In the genomic region with DNA sequence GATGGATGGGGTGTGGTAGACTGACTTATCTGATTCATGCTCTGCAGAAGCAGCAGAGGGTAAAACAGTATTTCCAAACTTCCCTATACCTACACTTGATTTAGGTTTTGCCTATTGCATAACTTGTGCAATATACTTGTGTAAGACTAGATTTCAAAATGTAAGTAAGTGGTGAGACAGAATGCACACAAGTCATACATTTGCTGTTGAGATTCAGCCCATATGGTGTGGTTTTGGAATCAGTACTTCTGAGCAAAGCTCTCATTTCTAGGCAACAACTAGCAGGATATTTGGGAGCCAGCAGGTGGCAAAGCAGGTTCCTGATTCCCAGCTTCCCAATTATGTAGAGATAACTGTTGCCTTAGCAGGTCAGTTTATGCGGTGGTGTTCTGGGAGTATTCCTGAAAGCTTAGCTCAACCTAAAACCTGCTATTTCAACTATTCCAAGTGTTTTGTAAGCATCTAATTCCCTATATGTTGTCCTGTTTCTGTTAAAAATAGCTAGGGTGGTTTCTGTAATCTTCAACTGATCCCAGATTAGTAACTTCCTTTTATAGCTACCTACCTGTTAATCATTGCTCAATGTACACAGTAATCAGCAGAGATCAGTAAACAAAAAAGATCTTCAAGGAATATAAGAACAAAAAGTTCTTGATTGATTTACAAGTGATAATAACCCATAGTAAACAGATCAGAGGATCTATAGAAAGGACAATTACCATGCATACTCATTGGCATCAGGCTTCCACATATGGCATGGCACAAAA, we compare ENCODE assay signal across 13 cellular contexts.
DNase-seq lines count a peak whose midpoint lies in the region; TF ChIP-seq lines count a peak whose summit lies in the region.
"Had no signal": no experiment of that assay in that cellular context is flagged by ENCODE, and none has a peak within 500 bp of the region (broad histone marks: within the 10 kb centered on the region; RNA-seq: fewer than 3 reads in every experiment).

No MANE protein-coding gene starts in this region.

- DNase-seq in DMS53 (lab: John Stamatoyannopoulos, UW) (peak; percentile 36), DMS53 treated with DMSO at 0.1 percent for 48 hours (lab: John Stamatoyannopoulos, UW; ENCODE audit: unreplicated experiment) (no peak), NCI-H69 (lab: John Stamatoyannopoulos, UW) (peak; percentile 90), fibroblast of mammary gland (ENCODE audit: low read depth) (peak; percentile 17), retinal pigment epithelial cell (ENCODE audit: low read depth) (no peak), AG08395 (ENCODE audit: low spot score) (no peak), SHP77 (lab: John Stamatoyannopoulos, UW) (no peak)
- DNase-seq in activated CD4-positive, alpha-beta T cell treated with anti-CD3 and anti-CD28 coated beads for 1 hour = no peak
- DNase-seq: activated naive CD8-positive, alpha-beta T cell treated with anti-CD3 and anti-CD28 coated beads, Interleukin-2, amount 50 U/mL, for 24 hours; heart right ventricle; midbrain; NCI-H2227 treated with DMSO at 0.1 percent for 48 hours had no signal

- H3K4me3 ChIP-seq in fibroblast of mammary gland (ENCODE audit: control insufficient read depth, low read depth, low read length) (no peak overlapping the region), retinal pigment epithelial cell (ENCODE audit: low read length) (no peak overlapping the region)
- H3K4me3 ChIP-seq: heart right ventricle, smooth muscle cell had no signal

- TF ChIP-seq CTCF in fibroblast of mammary gland (conservative IDR thresholded peaks at IDR 0.05; ENCODE audit: control insufficient read depth, insufficient read depth, low read depth, low read length) (no peak), retinal pigment epithelial cell (conservative IDR thresholded peaks at IDR 0.05; ENCODE audit: low read depth, low read length) (peak; percentile 11)

Comparison
In these comparisons a context has a peak if more than half of its experiments do, and no peak if none do; other contexts are left out.
1. DNase-seq: peak in DMS53 (single experiment), NCI-H69 (single experiment) and fibroblast of mammary gland (single experiment); none in DMS53 treated with DMSO at 0.1 percent for 48 hours (single experiment), retinal pigment epithelial cell (single experiment), activated CD4-positive, alpha-beta T cell treated with anti-CD3 and anti-CD28 coated beads for 1 hour (single experiment), AG08395 (single experiment) and SHP77 (0 of 2).